1 cellular context compared by ENCODE assay signal in genomic region chr18:10038268-10038667, GRCh38.
TF ChIP-seq lines count a peak whose summit lies in the region.

No MANE protein-coding gene starts in this region.

TF ChIP-seq in WTC11, 78 proteins besides CTCF, POLR2A, EP300 and RAD21 (continued from another document):
- TF ChIP-seq ZNF281 (CRISPR knock-in tag; IDR thresholded peaks at IDR 0.05), result no peak
- TF ChIP-seq ETV6 (CRISPR knock-in tag; IDR thresholded peaks at IDR 0.05), result no peak
- TF ChIP-seq EMX1 (CRISPR knock-in tag; IDR thresholded peaks at IDR 0.05), result no peak
- no peak for TF ChIP-seq GRHL2 (CRISPR knock-in tag; IDR thresholded peaks at IDR 0.05; ENCODE audit: insufficient replicate concordance, severe bottlenecking)
